ENCODE assay signal across 9 cellular contexts in the genomic region with DNA sequence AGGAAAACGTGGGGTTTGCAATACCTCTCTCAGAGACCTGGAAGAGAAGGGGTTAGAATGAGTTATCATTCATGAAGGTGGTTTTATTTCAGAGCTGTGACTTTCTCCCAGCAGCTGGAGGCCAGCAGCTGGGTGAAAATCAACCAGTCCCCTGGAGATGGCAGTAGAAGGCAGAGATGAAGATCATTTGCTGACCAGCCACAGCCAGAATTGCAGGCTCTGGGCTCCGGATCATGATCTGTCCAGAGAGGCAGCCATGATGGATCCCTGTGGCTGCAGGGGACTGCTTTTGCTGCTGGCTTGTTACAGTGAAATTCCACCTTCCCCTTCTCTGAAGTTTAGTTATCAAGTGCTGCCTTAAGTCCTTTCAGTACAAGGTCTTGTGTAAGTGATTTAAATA. TPM values are rescaled to one million over a fixed set of nuclear protein-coding genes. Genes with fewer than 3 reads are reported as not detected.
DNase-seq lines count a peak whose midpoint lies in the region; ATAC-seq and TF ChIP-seq lines count a peak whose summit lies in the region.
"Had no signal": no experiment of that assay in that cellular context is flagged by ENCODE, and none has a peak within 500 bp of the region (broad histone marks: within the 10 kb centered on the region; RNA-seq: fewer than 3 reads in every experiment).

No MANE protein-coding gene starts in this region.

- H3K36me3 ChIP-seq in gastroesophageal sphincter: no peaks in the 10 kb centered on the region
- no peaks in the 10 kb centered on the region for H3K36me3 ChIP-seq in sigmoid colon

- H3K4me1 ChIP-seq in gastroesophageal sphincter: no peaks in the 10 kb centered on the region
- no peaks in the 10 kb centered on the region for H3K4me1 ChIP-seq in sigmoid colon

- no peak overlapping the region for H3K27ac Mint-ChIP-seq in osteocyte (ENCODE audit: unreplicated experiment)

- TF ChIP-seq EP300 in gastroesophageal sphincter (IDR thresholded peaks at IDR 0.05) (no peak), sigmoid colon (IDR thresholded peaks at IDR 0.05) (no peak)

- no peaks in the 10 kb centered on the region for H3K27me3 Mint-ChIP-seq in osteocyte (ENCODE audit: unreplicated experiment)

- TF ChIP-seq POLR2A in gastroesophageal sphincter (IDR thresholded peaks at IDR 0.05): no peak
- no peak for TF ChIP-seq POLR2A in sigmoid colon (IDR thresholded peaks at IDR 0.05)

- no peak overlapping the region for H3K4me3 ChIP-seq in epithelial cell of esophagus (ENCODE audit: low read length)
- no peak overlapping the region for H3K4me3 ChIP-seq in gastroesophageal sphincter
- H3K4me3 ChIP-seq in sigmoid colon: no peak overlapping the region

- no peaks in the 10 kb centered on the region for H3K4me1 Mint-ChIP-seq in osteocyte (ENCODE audit: unreplicated experiment)

- intact Hi-C loops in sigmoid colon (cut with DNase I): no loop called here

- H3K27me3 ChIP-seq in gastroesophageal sphincter: no peaks in the 10 kb centered on the region
- H3K27me3 ChIP-seq in sigmoid colon: no peaks in the 10 kb centered on the region

- H3K9me3 ChIP-seq in gastroesophageal sphincter (no peaks in the 10 kb centered on the region), sigmoid colon (no peaks in the 10 kb centered on the region)

- no peaks in the 10 kb centered on the region for H3K36me3 Mint-ChIP-seq in osteocyte (ENCODE audit: unreplicated experiment)

- TF ChIP-seq CTCF in epithelial cell of esophagus (IDR thresholded peaks at IDR 0.05; ENCODE audit: insufficient read depth, low read depth, low read length, missing control alignments) (peak; percentile 35), osteocyte (IDR thresholded peaks at IDR 0.05) (peak; percentile 25), gastroesophageal sphincter (IDR thresholded peaks at IDR 0.05) (no peak), sigmoid colon (IDR thresholded peaks at IDR 0.05) (no peak)

- no peak for ATAC-seq in gastroesophageal sphincter
- ATAC-seq in GM21717 (IDR thresholded peaks at IDR 0.05; ENCODE audit: unreplicated experiment): no peak

- H3K27ac ChIP-seq in gastroesophageal sphincter (no peak overlapping the region), sigmoid colon (no peak overlapping the region)

- peaks cover 9% of the 10 kb centered on the region for H3K9me3 Mint-ChIP-seq in osteocyte (ENCODE audit: unreplicated experiment)

- H3K4me3 Mint-ChIP-seq in osteocyte (ENCODE audit: unreplicated experiment): no peak overlapping the region

- DNase-seq in ELR (ENCODE audit: low read depth): peak; percentile 36
- peak; percentile 4 for DNase-seq in NCI-H82 treated with DMSO at 0.1 percent for 48 hours (lab: John Stamatoyannopoulos, UW; ENCODE audit: unreplicated experiment)
- peak; percentile 20 for DNase-seq in epithelial cell of esophagus (ENCODE audit: low read depth)
- DNase-seq in osteocyte (ENCODE audit: extremely low spot score, unreplicated experiment): no peak
- DNase-seq in activated CD8-positive, alpha-beta memory T cell treated with anti-CD3 and anti-CD28 coated beads, Interleukin-2, amount 50 U/mL, for 4 hours: no peak
- DNase-seq in sigmoid colon: no peak
- DNase-seq: stimulated activated CD4-positive, alpha-beta T cell treated with anti-CD3 and anti-CD28 coated beads, Interleukin-4, amount 100 ng/mL, for 1 hour had no signal

- 0% methylated on average over 1 of the region's 2 CpGs; no CpG with 5 or more reads in 1 of the 2 donors for WGBS in gastroesophageal sphincter (ENCODE audit: low coverage in 1 of 2), 2 donors
- WGBS in sigmoid colon, 2 donors: 25 to 37% methylated on average over 2 of the region's 2 CpGs

RNA-seq across cellular contexts. Expression of gene TAB3, which starts 46.9 kb away (rescaled TPM):
- total RNA-seq in osteocyte (12.2 and 13.3 TPM in 2 replicates), gastroesophageal sphincter (10 to 100 TPM; 16.8 to 26.0 (median 18.7) TPM), sigmoid colon (10 to 100 TPM; 17.4 to 31.6 (median 19.5) TPM)
- 1 to 10 TPM; 6.7 to 9.5 (median 8.4) TPM for polyA plus RNA-seq in sigmoid colon

Comparison
In these comparisons a context has a peak if more than half of its experiments do, and no peak if none do; other contexts are left out.
1. DNase-seq: peak in ELR (single experiment), NCI-H82 treated with DMSO at 0.1 percent for 48 hours (single experiment) and epithelial cell of esophagus (single experiment); none in osteocyte (single experiment), activated CD8-positive, alpha-beta memory T cell treated with anti-CD3 and anti-CD28 coated beads, Interleukin-2, amount 50 U/mL, for 4 hours (single experiment) and sigmoid colon (single experiment).
2. CTCF ChIP-seq: peak in epithelial cell of esophagus (single experiment) and osteocyte (single experiment); none in gastroesophageal sphincter (0 of 4) and sigmoid colon (0 of 4).